Comparison of ENCODE assay signal across 37 cellular contexts in the genomic region with DNA sequence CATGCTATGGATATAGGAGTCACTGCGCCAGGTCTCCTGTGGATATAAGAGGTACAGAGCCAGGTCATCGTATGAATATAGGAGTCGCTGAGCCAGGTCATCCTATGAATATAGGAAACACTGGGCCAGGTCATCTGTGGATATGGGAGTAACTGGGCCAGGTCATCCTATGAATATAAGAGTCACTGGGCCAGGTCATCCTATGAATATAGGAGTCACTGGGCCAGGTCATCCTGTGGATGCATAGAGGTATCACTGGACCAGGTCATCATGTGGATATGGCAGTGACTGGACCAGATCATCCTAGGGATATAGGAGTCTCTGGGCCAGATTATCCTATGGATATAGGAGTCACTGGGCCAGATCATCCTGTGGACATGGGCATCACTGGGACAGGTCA.
"Had no signal": no experiment of that assay in that cellular context is flagged by ENCODE, and none has a peak within 500 bp of the region (broad histone marks: within the 10 kb centered on the region; RNA-seq: fewer than 3 reads in every experiment).

No MANE protein-coding gene starts in this region.

- H3K27ac Mint-ChIP-seq: activated B cell treated with CpG ODN at 0.5 μM for 24 hours; activated CD4-positive, alpha-beta memory T cell treated with anti-CD3 and anti-CD28 coated beads for 36 hours; activated CD4-positive, alpha-beta T cell treated with anti-CD3 and anti-CD28 coated beads, Interleukin-2, amount 10 ng/mL, durations not matched to agents 24 days and 14 days; activated CD8-positive, alpha-beta T cell treated with anti-CD3 and anti-CD28 coated beads for 36 hours; activated naive CD4-positive, alpha-beta T cell treated with anti-CD3 and anti-CD28 coated beads for 36 hours; activated naive CD4-positive, alpha-beta T cell treated with anti-CD3 and anti-CD28 coated beads, Interleukin-2, amount 50 U/mL, for 72 hours; activated naive CD8-positive, alpha-beta T cell treated with anti-CD3 and anti-CD28 coated beads for 36 hours; activated T-cell treated with anti-CD3 and anti-CD28 coated beads, Interleukin-2, amount 50 U/mL, for 72 hours; activated T-helper 1 cell treated with anti-CD3 and anti-CD28 coated beads, Interleukin-12 subunit alpha, Interleukin-12 subunit beta, Interleukin-2, Interleukin-4 antibody, amounts not matched to agents 30 ng/mL and 10 ng/mL and 1 ng/mL, durations not matched to agents 14 hours and 24 hours and 36 hours; activated T-helper 17 cell treated with anti-CD3 and anti-CD28 coated beads, Interleukin-2, amount 50 U/mL, for 72 hours; T-helper 1 cell treated with Interleukin-12 subunit alpha and Interleukin-12 subunit beta and Interleukin-4 antibody, amounts not matched to agents 30 μg/mL and 1 μg/mL, for 36 hours; T-helper 2 cell treated with Interferon-gamma antibody and Interleukin-4, amounts not matched to agents 5 μg/mL and 100 μg/mL, for 36 hours had no signal

- ATAC-seq: activated CD8-positive, alpha-beta T cell treated with anti-CD3 and anti-CD28 coated beads for 36 hours; activated naive CD4-positive, alpha-beta T cell treated with anti-CD3 and anti-CD28 coated beads, Interleukin-2, amount 50 U/mL, for 72 hours; activated T-cell treated with anti-CD3 and anti-CD28 coated beads, Interleukin-2, amount 50 U/mL, for 4 hours; activated T-helper 17 cell treated with anti-CD3 and anti-CD28 coated beads, Interleukin-2, amount 50 U/mL, for 72 hours; body of pancreas had no signal

- H3K27ac ChIP-seq: adrenal gland, body of pancreas, brain microvascular endothelial cell, breast epithelium, VCaP had no signal

- H3K36me3 Mint-ChIP-seq: activated CD4-positive, alpha-beta memory T cell treated with anti-CD3 and anti-CD28 coated beads for 36 hours; activated naive CD4-positive, alpha-beta T cell treated with anti-CD3 and anti-CD28 coated beads, Interleukin-2, amount 50 U/mL, for 72 hours; activated naive CD8-positive, alpha-beta T cell treated with anti-CD3 and anti-CD28 coated beads for 36 hours had no signal

- H3K27me3 ChIP-seq: adrenal gland, body of pancreas, brain microvascular endothelial cell, breast epithelium had no signal

- H3K4me3 Mint-ChIP-seq: activated B cell treated with CpG ODN at 0.5 μM for 24 hours; activated CD4-positive, alpha-beta memory T cell treated with anti-CD3 and anti-CD28 coated beads for 36 hours; activated CD4-positive, alpha-beta T cell treated with anti-CD3 and anti-CD28 coated beads, Interleukin-2, amount 10 ng/mL, durations not matched to agents 24 days and 14 days; activated CD8-positive, alpha-beta T cell treated with anti-CD3 and anti-CD28 coated beads for 36 hours; activated naive CD4-positive, alpha-beta T cell treated with anti-CD3 and anti-CD28 coated beads for 36 hours; activated naive CD8-positive, alpha-beta T cell treated with anti-CD3 and anti-CD28 coated beads for 36 hours; activated T-cell treated with anti-CD3 and anti-CD28 coated beads, Interleukin-2, amount 50 U/mL, for 4 hours; activated T-cell treated with anti-CD3 and anti-CD28 coated beads, Interleukin-2, amount 50 U/mL, for 72 hours; activated T-helper 1 cell treated with anti-CD3 and anti-CD28 coated beads, Interleukin-12 subunit alpha, Interleukin-12 subunit beta, Interleukin-2, Interleukin-4 antibody, amounts not matched to agents 30 ng/mL and 10 ng/mL and 1 ng/mL, durations not matched to agents 14 hours and 24 hours and 36 hours; activated T-helper 17 cell treated with anti-CD3 and anti-CD28 coated beads, Interleukin-2, amount 50 U/mL, for 72 hours; T-helper 1 cell treated with Interleukin-12 subunit alpha and Interleukin-12 subunit beta and Interleukin-4 antibody, amounts not matched to agents 30 μg/mL and 1 μg/mL, for 36 hours; T-helper 2 cell treated with Interferon-gamma antibody and Interleukin-4, amounts not matched to agents 5 μg/mL and 100 μg/mL, for 36 hours had no signal

- H3K9me3 Mint-ChIP-seq: activated B cell treated with CpG ODN at 0.5 μM for 24 hours; activated CD4-positive, alpha-beta memory T cell treated with anti-CD3 and anti-CD28 coated beads for 36 hours; activated CD4-positive, alpha-beta T cell treated with anti-CD3 and anti-CD28 coated beads, Interleukin-2, amount 10 ng/mL, durations not matched to agents 24 days and 14 days; activated CD8-positive, alpha-beta T cell treated with anti-CD3 and anti-CD28 coated beads for 36 hours; activated naive CD4-positive, alpha-beta T cell treated with anti-CD3 and anti-CD28 coated beads for 36 hours; activated naive CD4-positive, alpha-beta T cell treated with anti-CD3 and anti-CD28 coated beads, Interleukin-2, amount 50 U/mL, for 72 hours; activated naive CD8-positive, alpha-beta T cell treated with anti-CD3 and anti-CD28 coated beads for 36 hours; activated T-cell treated with anti-CD3 and anti-CD28 coated beads, Interleukin-2, amount 50 U/mL, for 4 hours; activated T-cell treated with anti-CD3 and anti-CD28 coated beads, Interleukin-2, amount 50 U/mL, for 72 hours; activated T-helper 1 cell treated with anti-CD3 and anti-CD28 coated beads, Interleukin-12 subunit alpha, Interleukin-12 subunit beta, Interleukin-2, Interleukin-4 antibody, amounts not matched to agents 30 ng/mL and 10 ng/mL and 1 ng/mL, durations not matched to agents 14 hours and 24 hours and 36 hours; activated T-helper 17 cell treated with anti-CD3 and anti-CD28 coated beads, Interleukin-2, amount 50 U/mL, for 72 hours; T-helper 1 cell treated with Interleukin-12 subunit alpha and Interleukin-12 subunit beta and Interleukin-4 antibody, amounts not matched to agents 30 μg/mL and 1 μg/mL, for 36 hours; T-helper 2 cell treated with Interferon-gamma antibody and Interleukin-4, amounts not matched to agents 5 μg/mL and 100 μg/mL, for 36 hours had no signal

- H3K4me3 ChIP-seq: adrenal gland, body of pancreas, breast epithelium had no signal

- H3K4me1 Mint-ChIP-seq: activated B cell treated with CpG ODN at 0.5 μM for 24 hours; activated CD4-positive, alpha-beta T cell treated with anti-CD3 and anti-CD28 coated beads, Interleukin-2, amount 10 ng/mL, durations not matched to agents 24 days and 14 days; activated T-helper 17 cell treated with anti-CD3 and anti-CD28 coated beads, Interleukin-2, amount 50 U/mL, for 72 hours had no signal

- DNase-seq: activated B cell treated with CpG ODN at 0.5 μM for 24 hours; activated CD4-positive, alpha-beta memory T cell treated with anti-CD3 and anti-CD28 coated beads for 36 hours; activated CD4-positive, alpha-beta T cell treated with anti-CD3 and anti-CD28 coated beads for 4 hours; activated CD4-positive, alpha-beta T cell treated with anti-CD3 and anti-CD28 coated beads, Interleukin-2, amount 10 ng/mL, durations not matched to agents 24 days and 14 days; activated CD4-positive, alpha-beta T cell treated with anti-CD3 and anti-CD28 coated beads, Interleukin-2, amount 50 U/mL, for 1 hour; activated CD4-positive, alpha-beta T cell treated with anti-CD3 and anti-CD28 coated beads, Interleukin-2, amount 50 U/mL, for 4 hours; activated CD4-positive, CD25-positive, alpha-beta regulatory T cell treated with anti-CD3 and anti-CD28 coated beads, Interleukin-2, amount 50 U/mL, for 72 hours; activated CD8-positive, alpha-beta memory T cell treated with anti-CD3 and anti-CD28 coated beads, Interleukin-2, amount 50 U/mL, for 4 hours; activated CD8-positive, alpha-beta T cell treated with anti-CD3 and anti-CD28 coated beads for 36 hours; activated effector memory CD4-positive, alpha-beta T cell treated with anti-CD3 and anti-CD28 coated beads, Interleukin-2, amount 50 U/mL, for 16 hours; activated gamma-delta T cell treated with Interleukin-2 at 50 U/mL for 16 hours; activated naive CD4-positive, alpha-beta T cell; activated naive CD4-positive, alpha-beta T cell treated with anti-CD3 and anti-CD28 coated beads for 36 hours; activated naive CD4-positive, alpha-beta T cell treated with anti-CD3 and anti-CD28 coated beads, Interleukin-2, amount 50 U/mL, for 16 hours; activated naive CD8-positive, alpha-beta T cell treated with anti-CD3 and anti-CD28 coated beads for 36 hours; activated T-cell treated with anti-CD3 and anti-CD28 coated beads for 4 hours; activated T-cell treated with anti-CD3 and anti-CD28 coated beads, Interleukin-2, amount 50 U/mL, for 1 hour; activated T-cell treated with anti-CD3 and anti-CD28 coated beads, Interleukin-2, amount 50 U/mL, for 4 hours; activated T-cell treated with anti-CD3 and anti-CD28 coated beads, Interleukin-2, amount 50 U/mL, for 72 hours; adrenal gland; amniotic stem cell; aorta; body of pancreas; brain microvascular endothelial cell; central memory CD4-positive, alpha-beta T cell; T-helper 1 cell; T-helper 2 cell; T-helper 9 cell had no signal

- H3K27me3 Mint-ChIP-seq: activated CD4-positive, alpha-beta memory T cell treated with anti-CD3 and anti-CD28 coated beads for 36 hours; activated CD4-positive, alpha-beta T cell treated with anti-CD3 and anti-CD28 coated beads, Interleukin-2, amount 10 ng/mL, durations not matched to agents 24 days and 14 days; activated CD8-positive, alpha-beta T cell treated with anti-CD3 and anti-CD28 coated beads for 36 hours; activated naive CD8-positive, alpha-beta T cell treated with anti-CD3 and anti-CD28 coated beads for 36 hours had no signal

- H3K4me1 ChIP-seq: adrenal gland, body of pancreas, breast epithelium had no signal

- FAIRE-seq: astrocyte, TTC549 had no signal

- H3K36me3 ChIP-seq: adrenal gland, brain microvascular endothelial cell, breast epithelium had no signal

- H3K9me3 ChIP-seq: adrenal gland, body of pancreas, breast epithelium had no signal
